In genomic region chr10:100745882-100746412, GRCh38 we compare ENCODE assay signal across 1 cellular context.
TF ChIP-seq lines count a peak whose summit lies in the region.

No MANE protein-coding gene starts in this region.

TF ChIP-seq in HCT116, 20 proteins besides CTCF, POLR2A, EP300 and RAD21 (continued from another document):
- TF ChIP-seq TCF7L2 (IDR thresholded peaks at IDR 0.05; ENCODE audit: borderline replicate concordance, extremely low read depth, insufficient read depth, insufficient read length) (no peak), JUND (IDR thresholded peaks at IDR 0.05) (no peak), FOSL1 (IDR thresholded peaks at IDR 0.05; ENCODE audit: low read depth) (no peak), EZH2 (IDR thresholded peaks at IDR 0.05) (no peak), CEBPB (IDR thresholded peaks at IDR 0.05; ENCODE audit: low read depth) (no peak), MAX (IDR thresholded peaks at IDR 0.05) (no peak), SRF (IDR thresholded peaks at IDR 0.05; ENCODE audit: low read depth) (no peak)
